ENCODE assay signal across 22 cellular contexts in genomic region chr20:23509580-23509913, GRCh38. TPM values are rescaled to one million over a fixed set of nuclear protein-coding genes. Genes with fewer than 3 reads are reported as not detected.
A peak's percentile ranks its signal among the peaks of the same experiment; 100 is the strongest.
DNase-seq lines count a peak whose midpoint lies in the region; ATAC-seq, FAIRE-seq and TF ChIP-seq lines count a peak whose summit lies in the region.
"Had no signal": no experiment of that assay in that cellular context is flagged by ENCODE, and none has a peak within 500 bp of the region (broad histone marks: within the 10 kb centered on the region; RNA-seq: fewer than 3 reads in every experiment).

No MANE protein-coding gene starts in this region.

- peaks cover 18% of the 10 kb centered on the region for H3K4me1 ChIP-seq in HepG2 (ENCODE audit: insufficient read depth, low read length)
- no peaks in the 10 kb centered on the region for H3K4me1 ChIP-seq in right lobe of liver
- peaks cover 11% of the 10 kb centered on the region for H3K4me1 ChIP-seq in neuron (ENCODE audit: insufficient read depth, low read length)
- peaks cover 23% of the 10 kb centered on the region for H3K4me1 ChIP-seq in testis
- H3K4me1 ChIP-seq: A549, Caco-2 had no signal

- CTCF ChIA-PET in HepG2 (lab: Yijun Ruan, JAX; ENCODE audit: low intra/inter-chr PET ratio, low total read pairs) = no interaction called here

- BruUV-seq in HepG2 (replicated peaks; lab: Mats Ljungman, UMichigan) = no TSS peak

- H3K27me3 Mint-ChIP-seq in chondrocyte (ENCODE audit: low read depth) (peaks cover 21% of the 10 kb centered on the region), glutamatergic neuron (ENCODE audit: unreplicated experiment) (peaks cover 4% of the 10 kb centered on the region)

- no peak overlapping the region for H3K27ac ChIP-seq in HepG2 (ENCODE audit: extremely low read length, insufficient read depth, low read length)
- no peak overlapping the region for H3K27ac ChIP-seq in right lobe of liver
- peak overlapping the region in 1 of 2 donors; percentile 71 for H3K27ac ChIP-seq in testis
- H3K27ac ChIP-seq in coronary artery = no peak overlapping the region
- H3K27ac ChIP-seq: 22Rv1, A549, C4-2B, HL-60 had no signal

- H3K27me3 ChIP-seq in HepG2 (ENCODE audit: control insufficient read depth in 1 of 2, insufficient read depth in 2 of 2, low read length in 2 of 2) (peaks cover 6 to 20% of the 10 kb centered on the region in 2 experiments; a peak in 2 of 5 replicates), right lobe of liver (no peaks in the 10 kb centered on the region), neuron (ENCODE audit: insufficient read depth, low read length) (peaks cover 3% of the 10 kb centered on the region), testis (no peaks in the 10 kb centered on the region)

- H3K9ac ChIP-seq in HepG2 (ENCODE audit: insufficient read depth, low read depth, low read length) = no peak overlapping the region

- in situ Hi-C loops in HepG2 (cut with HindIII; ENCODE audit: extremely low pct_ligation_motif_present, low pct_unique_long_range_greater_than_20kb) = no loop called here

- H2AFZ ChIP-seq in HepG2 (ENCODE audit: low read length) (peak overlapping the region; percentile 71), neuron (ENCODE audit: low read depth, low read length) (peak overlapping the region; percentile 33)

- peak overlapping the region in 2 of 3 experiments; percentile 42 to 64; a peak in 4 of 6 replicates for H3K4me3 ChIP-seq in HepG2 (replicated peaks in 1 of 3; ENCODE audit: insufficient read depth in 1 of 3, low read depth in 2 of 3, low read length in 3 of 3)
- H3K4me3 ChIP-seq in right lobe of liver = no peak overlapping the region
- H3K4me3 ChIP-seq in neuron (ENCODE audit: low read length) = no peak overlapping the region
- H3K4me3 ChIP-seq in testis = no peak overlapping the region
- H3K4me3 ChIP-seq in coronary artery = no peak overlapping the region
- H3K4me3 ChIP-seq: A549, HAP-1 had no signal

- no peak overlapping the region for H3K27ac Mint-ChIP-seq in chondrocyte (ENCODE audit: unreplicated experiment)
- H3K27ac Mint-ChIP-seq in glutamatergic neuron (ENCODE audit: unreplicated experiment) = no peak overlapping the region
- H3K27ac Mint-ChIP-seq: CD4-positive, alpha-beta T cell had no signal

- H3K4me2 ChIP-seq in HepG2 (ENCODE audit: low read depth, low read length) = peak overlapping the region; percentile 71
- H3K4me2 ChIP-seq: A549 had no signal

- H3K36me3 ChIP-seq in HepG2 (replicated peaks in 1 of 2; ENCODE audit: control insufficient read depth in 1 of 2, insufficient read depth in 2 of 2, low read length in 2 of 2) (no peaks in the 10 kb centered on the region), right lobe of liver (no peaks in the 10 kb centered on the region), neuron (ENCODE audit: insufficient read depth, low read length) (no peaks in the 10 kb centered on the region), testis (ENCODE audit: low read depth, missing control alignments) (no peaks in the 10 kb centered on the region)
- H3K36me3 ChIP-seq: HAP-1 had no signal

- ATAC-seq in HepG2 = no peak
- ATAC-seq in right lobe of liver = no peak
- ATAC-seq: A549 had no signal

- H3K36me3 Mint-ChIP-seq in chondrocyte (ENCODE audit: low read depth) = no peaks in the 10 kb centered on the region
- H3K36me3 Mint-ChIP-seq in glutamatergic neuron (ENCODE audit: unreplicated experiment) = no peaks in the 10 kb centered on the region

- H3K9me3 ChIP-seq in HepG2 (ENCODE audit: low read length) (no peaks in the 10 kb centered on the region), right lobe of liver (no peaks in the 10 kb centered on the region), neuron (ENCODE audit: low read length) (no peaks in the 10 kb centered on the region), testis (no peaks in the 10 kb centered on the region)
- H3K9me3 ChIP-seq: A549 had no signal

- no peak for TF ChIP-seq POLR2A in HepG2 (IDR thresholded peaks at IDR 0.05; ENCODE audit: insufficient read depth in 1 of 2, low read depth in 2 of 2, low read length in 2 of 2)
- TF ChIP-seq POLR2A in right lobe of liver (IDR thresholded peaks at IDR 0.05) = no peak
- TF ChIP-seq POLR2A in testis (IDR thresholded peaks at IDR 0.05) = no peak

- FAIRE-seq in HepG2 (lab: Jason Lieb, UNC) = no peak
- FAIRE-seq: A549, D721Med had no signal

- POLR2A ChIA-PET in HepG2 (lab: Yijun Ruan, JAX) = interaction anchor here (1.0 to 1.2 kb wide), 3 partner anchors 89 to 152 kb away, joined by 3 read pairs; partner anchors contain the start of gene NAPB

- H4K20me1 ChIP-seq in HepG2 (ENCODE audit: insufficient read depth, low read length) = no peaks in the 10 kb centered on the region

- no peak overlapping the region for H3K4me3 Mint-ChIP-seq in chondrocyte (ENCODE audit: unreplicated experiment)
- no peak overlapping the region for H3K4me3 Mint-ChIP-seq in glutamatergic neuron (ENCODE audit: unreplicated experiment)
- H3K4me3 Mint-ChIP-seq: CD4-positive, alpha-beta T cell had no signal

- intact Hi-C loops in HepG2 (cut with micrococcal nuclease; ENCODE audit: unreplicated experiment) (no loop called here), right lobe of liver (cut with DNase I) (no loop called here), testis (cut with DNase I; ENCODE audit: low total_unique reads) (no loop called here)

- 16% methylated on average over 5 of the region's 5 CpGs for WGBS in HepG2 (ENCODE audit: low lambda C conversion rate)
- WGBS in right lobe of liver (ENCODE audit: insufficient coverage, low coverage, low lambda C conversion rate, missing lambda C conversion rate) = 0% methylated on average over 1 of the region's 5 CpGs
- WGBS in testis, 2 donors = 58 to 60% methylated on average over 3 to 5 of the region's 5 CpGs

- H3K4me1 Mint-ChIP-seq in chondrocyte (ENCODE audit: low read depth) (no peaks in the 10 kb centered on the region), glutamatergic neuron (ENCODE audit: low read depth, unreplicated experiment) (peaks cover 3% of the 10 kb centered on the region)

- no peak for TF ChIP-seq CTCF in HepG2 (CRISPR knock-in tag; IDR thresholded peaks at IDR 0.05)
- TF ChIP-seq CTCF in right lobe of liver (IDR thresholded peaks at IDR 0.05) = no peak
- TF ChIP-seq CTCF in testis (IDR thresholded peaks at IDR 0.05) = no peak
- no peak for TF ChIP-seq CTCF in chondrocyte (IDR thresholded peaks at IDR 0.05)
- TF ChIP-seq CTCF in coronary artery (IDR thresholded peaks at IDR 0.05) = no peak
- TF ChIP-seq CTCF in glutamatergic neuron (IDR thresholded peaks at IDR 0.05; ENCODE audit: partially characterized antibody, unreplicated experiment) = no peak

- no peak for TF ChIP-seq RAD21 in HepG2 (CRISPR knock-in tag; IDR thresholded peaks at IDR 0.05)

- TF ChIP-seq EP300 in HepG2 (IDR thresholded peaks at IDR 0.05; ENCODE audit: low read depth in 2 of 2, low read length in 2 of 2) (no peak), HepG2 (CRISPR knock-in tag; IDR thresholded peaks at IDR 0.05; ENCODE audit: borderline replicate concordance) (no peak)

- H3K79me2 ChIP-seq in HepG2 (ENCODE audit: insufficient read depth, low read length) = no peaks in the 10 kb centered on the region

- DNase-seq in HepG2 (ENCODE audit: low spot score) (no peak), right lobe of liver (no peak), kidney glomerular epithelial cell (lab: John Stamatoyannopoulos, UW) (peak; percentile 26), testis (peak; percentile 77), chondrocyte (ENCODE audit: low spot score) (no peak), coronary artery (ENCODE audit: low spot score) (no peak), glutamatergic neuron (no peak)
- DNase-seq: AML-193; Caco-2; CD4-positive, alpha-beta T cell; GDM1; IMR-90 had no signal

- H3K9me3 Mint-ChIP-seq in chondrocyte (ENCODE audit: low read depth) (no peaks in the 10 kb centered on the region), glutamatergic neuron (ENCODE audit: unreplicated experiment) (peaks cover under 1% of the 10 kb centered on the region)
- H3K9me3 Mint-ChIP-seq: CD4-positive, alpha-beta T cell had no signal

RNA-seq across cellular contexts. Expression of gene CST8, which starts 18.6 kb away (rescaled TPM):
- not detected in 2 replicates for total RNA-seq in HepG2 (2016; rRNA removed; fragmentation: Illumina TruSeq; extraction: Trizol)
- total RNA-seq in HepG2 (2016; cell fraction: cytosol; rRNA removed; fragmentation: Illumina TruSeq; extraction: Trizol; ENCODE audit: low read depth) = not detected in 2 replicates
- not detected in 2 replicates for total RNA-seq in HepG2 (2016; cell fraction: insoluble cytoplasmic fraction; rRNA removed; fragmentation: Illumina TruSeq; extraction: Trizol)
- not detected in 2 replicates for total RNA-seq in HepG2 (2016; cell fraction: membrane; rRNA removed; fragmentation: Illumina TruSeq; extraction: Trizol)
- total RNA-seq in HepG2 (2016; cell fraction: nucleus; rRNA removed; fragmentation: Illumina TruSeq; extraction: Trizol) = not detected in 2 replicates
- polyA plus RNA-seq in HepG2 (2011; rRNA removed) = not detected in 2 replicates
- not detected in 2 replicates for polyA plus RNA-seq in HepG2 (2011; cell fraction: cytosol; rRNA removed)
- not detected in 2 replicates for polyA plus RNA-seq in HepG2 (2011; cell fraction: nucleus; rRNA removed)
- polyA plus RNA-seq in HepG2 (2012) = not detected in 2 replicates
- polyA plus RNA-seq in HepG2 (2016; cell fraction: cytosol; fragmentation: Illumina TruSeq; extraction: Trizol; ENCODE audit: low read depth) = not detected in 2 replicates
- not detected in 2 replicates for polyA plus RNA-seq in HepG2 (2016; cell fraction: insoluble cytoplasmic fraction; fragmentation: Illumina TruSeq; extraction: Trizol; ENCODE audit: low read depth)
- not detected in 2 replicates for polyA plus RNA-seq in HepG2 (2016; cell fraction: membrane; fragmentation: Illumina TruSeq; extraction: Trizol; ENCODE audit: low read depth)
- not detected in 2 replicates for polyA plus RNA-seq in HepG2 (2016; cell fraction: nucleus; fragmentation: Illumina TruSeq; extraction: Trizol; ENCODE audit: insufficient read depth, low read depth)
- not detected in 2 replicates for polyA minus RNA-seq in HepG2 (2011; rRNA and poly(A)+ RNA removed; ENCODE audit: low replicate concordance)
- polyA minus RNA-seq in HepG2 (2011; cell fraction: cytosol; rRNA and poly(A)+ RNA removed) = not detected in 2 replicates
- polyA minus RNA-seq in HepG2 (2011; cell fraction: nucleus; rRNA and poly(A)+ RNA removed) = not detected in 2 replicates
- not detected for total RNA-seq in right lobe of liver
- 10 to 100 TPM in 1 of 2 donors, 1 to 10 TPM in 1; 9.0 to 14.3 TPM for total RNA-seq in testis
- polyA plus RNA-seq in testis (ENCODE audit: insufficient read depth, low read depth, low replicate concordance) = 31.5 TPM
- total RNA-seq in chondrocyte = not detected in 3 replicates
- not detected for total RNA-seq in glutamatergic neuron (ENCODE audit: unreplicated experiment)
- total RNA-seq: Caco-2; CD4-positive, alpha-beta T cell; H4; HT1080; IMR-90 had no signal
- polyA plus RNA-seq: A549, BJ, IMR-90 had no signal

RNA-seq across cellular contexts. Expression of gene CST11, which starts 56.9 kb away (rescaled TPM):
- total RNA-seq in HepG2 (2016; rRNA removed; fragmentation: Illumina TruSeq; extraction: Trizol) (not detected in 2 replicates), right lobe of liver (not detected), testis (not detected), chondrocyte (not detected in 3 replicates), glutamatergic neuron (ENCODE audit: unreplicated experiment) (not detected)
- total RNA-seq in HepG2 (2016; cell fraction: cytosol; rRNA removed; fragmentation: Illumina TruSeq; extraction: Trizol; ENCODE audit: low read depth) = not detected in 2 replicates
- total RNA-seq in HepG2 (2016; cell fraction: insoluble cytoplasmic fraction; rRNA removed; fragmentation: Illumina TruSeq; extraction: Trizol) = not detected in 2 replicates
- not detected in 2 replicates for total RNA-seq in HepG2 (2016; cell fraction: membrane; rRNA removed; fragmentation: Illumina TruSeq; extraction: Trizol)
- not detected in 2 replicates for total RNA-seq in HepG2 (2016; cell fraction: nucleus; rRNA removed; fragmentation: Illumina TruSeq; extraction: Trizol)
- polyA plus RNA-seq in HepG2 (2011; rRNA removed) (not detected in 2 replicates), testis (ENCODE audit: insufficient read depth, low read depth, low replicate concordance) (not detected)
- not detected in 2 replicates for polyA plus RNA-seq in HepG2 (2011; cell fraction: cytosol; rRNA removed)
- polyA plus RNA-seq in HepG2 (2011; cell fraction: nucleus; rRNA removed) = not detected in 2 replicates
- polyA plus RNA-seq in HepG2 (2012) = not detected in 2 replicates
- polyA plus RNA-seq in HepG2 (2016; cell fraction: cytosol; fragmentation: Illumina TruSeq; extraction: Trizol; ENCODE audit: low read depth) = not detected in 2 replicates
- not detected in 2 replicates for polyA plus RNA-seq in HepG2 (2016; cell fraction: insoluble cytoplasmic fraction; fragmentation: Illumina TruSeq; extraction: Trizol; ENCODE audit: low read depth)
- not detected in 2 replicates for polyA plus RNA-seq in HepG2 (2016; cell fraction: membrane; fragmentation: Illumina TruSeq; extraction: Trizol; ENCODE audit: low read depth)
- not detected in 2 replicates for polyA plus RNA-seq in HepG2 (2016; cell fraction: nucleus; fragmentation: Illumina TruSeq; extraction: Trizol; ENCODE audit: insufficient read depth, low read depth)
- not detected in 2 replicates for polyA minus RNA-seq in HepG2 (2011; rRNA and poly(A)+ RNA removed; ENCODE audit: low replicate concordance)
- polyA minus RNA-seq in HepG2 (2011; cell fraction: cytosol; rRNA and poly(A)+ RNA removed) = not detected in 2 replicates
- not detected in 2 replicates for polyA minus RNA-seq in HepG2 (2011; cell fraction: nucleus; rRNA and poly(A)+ RNA removed)
- total RNA-seq: Caco-2; CD4-positive, alpha-beta T cell; H4; HT1080; IMR-90 had no signal
- polyA plus RNA-seq: A549, BJ, IMR-90 had no signal

RNA-seq across cellular contexts. Expression of gene CST9L, which starts 58.7 kb away (rescaled TPM):
- 0.15 TPM in 1 of 2 replicates, not detected in the other for total RNA-seq in HepG2 (2016; rRNA removed; fragmentation: Illumina TruSeq; extraction: Trizol)
- not detected in 2 replicates for total RNA-seq in HepG2 (2016; cell fraction: cytosol; rRNA removed; fragmentation: Illumina TruSeq; extraction: Trizol; ENCODE audit: low read depth)
- total RNA-seq in HepG2 (2016; cell fraction: insoluble cytoplasmic fraction; rRNA removed; fragmentation: Illumina TruSeq; extraction: Trizol) = not detected in 2 replicates
- not detected in 2 replicates for total RNA-seq in HepG2 (2016; cell fraction: membrane; rRNA removed; fragmentation: Illumina TruSeq; extraction: Trizol)
- not detected in 2 replicates for total RNA-seq in HepG2 (2016; cell fraction: nucleus; rRNA removed; fragmentation: Illumina TruSeq; extraction: Trizol)
- polyA plus RNA-seq in HepG2 (2011; rRNA removed) = not detected in 2 replicates
- polyA plus RNA-seq in HepG2 (2011; cell fraction: cytosol; rRNA removed) = not detected in 2 replicates
- not detected in 2 replicates for polyA plus RNA-seq in HepG2 (2011; cell fraction: nucleus; rRNA removed)
- not detected in 2 replicates for polyA plus RNA-seq in HepG2 (2012)
- not detected in 2 replicates for polyA plus RNA-seq in HepG2 (2016; cell fraction: cytosol; fragmentation: Illumina TruSeq; extraction: Trizol; ENCODE audit: low read depth)
- polyA plus RNA-seq in HepG2 (2016; cell fraction: insoluble cytoplasmic fraction; fragmentation: Illumina TruSeq; extraction: Trizol; ENCODE audit: low read depth) = not detected in 2 replicates
- polyA plus RNA-seq in HepG2 (2016; cell fraction: membrane; fragmentation: Illumina TruSeq; extraction: Trizol; ENCODE audit: low read depth) = not detected in 2 replicates
- not detected in 2 replicates for polyA plus RNA-seq in HepG2 (2016; cell fraction: nucleus; fragmentation: Illumina TruSeq; extraction: Trizol; ENCODE audit: insufficient read depth, low read depth)
- polyA minus RNA-seq in HepG2 (2011; rRNA and poly(A)+ RNA removed; ENCODE audit: low replicate concordance) = not detected in 2 replicates
- not detected in 2 replicates for polyA minus RNA-seq in HepG2 (2011; cell fraction: cytosol; rRNA and poly(A)+ RNA removed)
- polyA minus RNA-seq in HepG2 (2011; cell fraction: nucleus; rRNA and poly(A)+ RNA removed) = not detected in 2 replicates
- not detected for total RNA-seq in right lobe of liver
- total RNA-seq in testis = 100 to 1,000 TPM in 1 of 2 donors, 10 to 100 TPM in 1; 78.8 to 127 TPM
- 184 TPM for polyA plus RNA-seq in testis (ENCODE audit: insufficient read depth, low read depth, low replicate concordance)
- not detected in 3 replicates for total RNA-seq in chondrocyte
- total RNA-seq in glutamatergic neuron (ENCODE audit: unreplicated experiment) = not detected
- total RNA-seq: Caco-2; CD4-positive, alpha-beta T cell; H4; HT1080; IMR-90 had no signal
- polyA plus RNA-seq: A549, BJ, IMR-90 had no signal

Comparison
In these comparisons a context has a peak if more than half of its experiments do, and no peak if none do; other contexts are left out.
1. H3K4me3 ChIP-seq: peak in HepG2 (2 of 3); none in right lobe of liver (0 of 3), neuron (single experiment), testis (0 of 2) and coronary artery (single experiment).
2. DNase-seq: peak in kidney glomerular epithelial cell (single experiment) and testis (single experiment); none in HepG2 (single experiment), right lobe of liver (0 of 3), chondrocyte (single experiment), coronary artery (single experiment) and glutamatergic neuron (single experiment).
3. RNA of gene CST8, which starts 18.6 kb away (total RNA-seq): 9.0 to 14.3 TPM in testis; not detected in HepG2, not detected in right lobe of liver, not detected in chondrocyte and not detected in glutamatergic neuron (single experiment); every median in the first group is over 10 times any median in the second.
4. RNA of gene CST9L, which starts 58.7 kb away (total RNA-seq): 78.8 to 127 TPM in testis; 0.15 TPM in HepG2, not detected in right lobe of liver, not detected in chondrocyte and not detected in glutamatergic neuron (single experiment); every median in the first group is over 10 times any median in the second.